ENCODE assay signal across 8 cellular contexts in the genomic region with DNA sequence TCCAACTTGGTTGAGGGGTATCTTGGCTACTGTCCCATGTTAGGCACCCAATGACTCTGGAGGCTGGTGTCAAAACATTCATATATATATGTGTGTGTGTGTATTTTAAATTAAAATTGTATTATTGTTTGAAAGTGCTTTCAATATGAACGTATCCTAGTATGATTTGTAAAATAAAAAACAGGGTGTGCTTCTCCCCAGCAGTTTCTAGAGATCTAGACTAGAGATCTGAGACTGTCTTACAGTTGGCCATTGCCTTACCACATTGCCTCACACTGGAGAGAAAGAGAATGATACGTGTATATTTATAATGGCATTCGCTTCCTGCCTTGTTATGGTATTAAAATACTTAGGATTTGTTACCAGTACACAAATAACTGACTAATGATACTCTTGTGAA. TPM values are rescaled to one million over a fixed set of nuclear protein-coding genes. Genes with fewer than 3 reads are reported as not detected.
A peak's percentile ranks its signal among the peaks of the same experiment; 100 is the strongest.
DNase-seq lines count a peak whose midpoint lies in the region; ATAC-seq and TF ChIP-seq lines count a peak whose summit lies in the region.

No MANE protein-coding gene starts in this region.

- H3K9me3 ChIP-seq in NT2/D1 (ENCODE audit: insufficient read depth, low read length) = no peaks in the 10 kb centered on the region

- CTCF ChIA-PET in MCF 10A (lab: Yijun Ruan, JAX) = interaction anchor here (0.5 to 1.7 kb wide), 7 partner anchors 9 to 1084 kb away, joined by 3 to 7 read pairs (median 4); no protein-coding TSS in a partner anchor

- H3K36me3 ChIP-seq in NT2/D1 (ENCODE audit: insufficient read depth, insufficient read length, low read length) = peaks cover 36% of the 10 kb centered on the region

- TF ChIP-seq CTCF in MCF 10A (IDR thresholded peaks at IDR 0.05; ENCODE audit: unreplicated experiment) = peak; percentile 10

- intact Hi-C loops in MCF 10A (cut with micrococcal nuclease) = loop anchor here (2.0 kb wide), 1 partner anchor 44 kb away; no protein-coding TSS in a partner anchor

- H3K4me3 Mint-ChIP-seq in MCF 10A (ENCODE audit: unreplicated experiment) (peak overlapping the region; percentile 94), immature natural killer cell (peak overlapping the region; percentile 82 to 88 (median 86))
- H3K4me3 Mint-ChIP-seq in stimulated activated naive B cell treated with anti-CD40 and anti-IgM and Interleukin-4, amounts not matched to agents 10 μg/mL and 1 μg/mL and 100 μg/mL, for 72 hours = peak overlapping the region; percentile 75 to 81

- ATAC-seq in GM18867 (IDR thresholded peaks at IDR 0.05; ENCODE audit: unreplicated experiment) (peak; percentile 40), GM18909 (IDR thresholded peaks at IDR 0.05; ENCODE audit: poor library complexity, unreplicated experiment) (no peak)
- peak; percentile 19 to 38 for ATAC-seq in stimulated activated naive B cell treated with anti-CD40 and anti-IgM and Interleukin-4, amounts not matched to agents 10 μg/mL and 1 μg/mL and 100 μg/mL, for 72 hours (replicated peaks)

- H3K27me3 Mint-ChIP-seq in MCF 10A (ENCODE audit: insufficient read depth, unreplicated experiment) = no peaks in the 10 kb centered on the region
- H3K27me3 Mint-ChIP-seq in immature natural killer cell (ENCODE audit: low read depth in 3 of 3) = peaks cover 3 to 11% (median 8%) of the 10 kb centered on the region in 3 donors
- peaks cover 4 to 9% of the 10 kb centered on the region in 2 donors for H3K27me3 Mint-ChIP-seq in stimulated activated naive B cell treated with anti-CD40 and anti-IgM and Interleukin-4, amounts not matched to agents 10 μg/mL and 1 μg/mL and 100 μg/mL, for 72 hours

- H3K4me1 Mint-ChIP-seq in MCF 10A (ENCODE audit: insufficient read depth, unreplicated experiment) (peaks cover 26% of the 10 kb centered on the region), immature natural killer cell (peaks cover 20 to 32% of the 10 kb centered on the region in 2 donors)
- peaks cover 4 to 13% of the 10 kb centered on the region in 2 donors for H3K4me1 Mint-ChIP-seq in stimulated activated naive B cell treated with anti-CD40 and anti-IgM and Interleukin-4, amounts not matched to agents 10 μg/mL and 1 μg/mL and 100 μg/mL, for 72 hours

- H3K9ac ChIP-seq in NT2/D1 (ENCODE audit: insufficient read length, low read depth) = peak overlapping the region; percentile 83

- peaks cover 4% of the 10 kb centered on the region for H3K36me3 Mint-ChIP-seq in MCF 10A (ENCODE audit: insufficient read depth, unreplicated experiment)
- H3K36me3 Mint-ChIP-seq in immature natural killer cell = no peaks in the 10 kb centered on the region
- no peaks in the 10 kb centered on the region for H3K36me3 Mint-ChIP-seq in stimulated activated naive B cell treated with anti-CD40 and anti-IgM and Interleukin-4, amounts not matched to agents 10 μg/mL and 1 μg/mL and 100 μg/mL, for 72 hours

- no peaks in the 10 kb centered on the region for H3K9me3 Mint-ChIP-seq in MCF 10A (ENCODE audit: unreplicated experiment)
- no peaks in the 10 kb centered on the region for H3K9me3 Mint-ChIP-seq in immature natural killer cell
- no peaks in the 10 kb centered on the region for H3K9me3 Mint-ChIP-seq in stimulated activated naive B cell treated with anti-CD40 and anti-IgM and Interleukin-4, amounts not matched to agents 10 μg/mL and 1 μg/mL and 100 μg/mL, for 72 hours

- H3K4me1 ChIP-seq in NT2/D1 (ENCODE audit: insufficient read depth, insufficient read length) = peaks cover 3% of the 10 kb centered on the region

- no peaks in the 10 kb centered on the region for H3K27me3 ChIP-seq in NT2/D1 (ENCODE audit: insufficient read depth, insufficient read length)

- DNase-seq in AG20443 (ENCODE audit: low spot score) (peak; percentile 57), NT2/D1 (ENCODE audit: low read depth, low spot score) (no peak), MCF 10A (ENCODE audit: unreplicated experiment) (peak; percentile 69), immature natural killer cell (peak in 2 of 3 donors; percentile 6 to 12)
- no peak for DNase-seq in stimulated activated naive B cell treated with anti-CD40 and anti-IgM and Interleukin-4, amounts not matched to agents 10 μg/mL and 1 μg/mL and 100 μg/mL, for 72 hours
- DNase-seq in activated CD8-positive, alpha-beta memory T cell treated with anti-CD3 and anti-CD28 coated beads for 24 hours = no peak

- POLR2A ChIA-PET in MCF 10A (lab: Yijun Ruan, JAX) = interaction anchor here (0.5 to 17.3 kb wide), 17 partner anchors 9 to 1973 kb away, joined by 3 to 752 read pairs (median 6); partner anchors contain the start of genes INPP5F, MCMBP, SEC23IP and TIAL1

- TSS peak; percentile 34 for BruUV-seq in MCF 10A (replicated peaks; lab: Mats Ljungman, UMichigan)

- H3K27ac Mint-ChIP-seq in MCF 10A (ENCODE audit: low read depth, unreplicated experiment) = peak overlapping the region; percentile 94
- H3K27ac Mint-ChIP-seq in immature natural killer cell = peak overlapping the region in 5 of 6 donors; percentile 34 to 84 (median 74)
- no peak overlapping the region for H3K27ac Mint-ChIP-seq in stimulated activated naive B cell treated with anti-CD40 and anti-IgM and Interleukin-4, amounts not matched to agents 10 μg/mL and 1 μg/mL and 100 μg/mL, for 72 hours

- peak overlapping the region; percentile 75 for H3K4me3 ChIP-seq in NT2/D1 (ENCODE audit: insufficient read length, low read depth)

RNA-seq across cellular contexts. Expression of gene BAG3, which starts 1.2 kb away (rescaled TPM):
- total RNA-seq in MCF 10A (2022) = 53.7 and 55.2 TPM in 2 replicates
- 1 to 10 TPM in 2 of 3 donors, under 1 TPM in 1; 0.57 to 3.1 (median 2.2) TPM for polyA plus RNA-seq in immature natural killer cell

RNA-seq across cellular contexts. Expression of gene TIAL1, which starts 55.6 kb away (rescaled TPM):
- 117 and 149 TPM in 2 replicates for total RNA-seq in MCF 10A (2022)
- 10 to 100 TPM in 2 of 3 donors, 1 to 10 TPM in 1; 5.5 to 14.2 (median 10.9) TPM for polyA plus RNA-seq in immature natural killer cell

Comparison
In these comparisons a context has a peak if more than half of its experiments do, and no peak if none do; other contexts are left out.
1. DNase-seq: peak in AG20443 (single experiment), MCF 10A (single experiment) and immature natural killer cell (2 of 3); none in NT2/D1 (single experiment), stimulated activated naive B cell treated with anti-CD40 and anti-IgM and Interleukin-4, amounts not matched to agents 10 μg/mL and 1 μg/mL and 100 μg/mL, for 72 hours (single experiment) and activated CD8-positive, alpha-beta memory T cell treated with anti-CD3 and anti-CD28 coated beads for 24 hours (single experiment).
2. Peak in every context shown above with its lines, with median percentiles within 50 percentile points of each other: H3K4me3 Mint-ChIP-seq.